Comparison of ENCODE assay signal across 1 cellular context in the genomic region with DNA sequence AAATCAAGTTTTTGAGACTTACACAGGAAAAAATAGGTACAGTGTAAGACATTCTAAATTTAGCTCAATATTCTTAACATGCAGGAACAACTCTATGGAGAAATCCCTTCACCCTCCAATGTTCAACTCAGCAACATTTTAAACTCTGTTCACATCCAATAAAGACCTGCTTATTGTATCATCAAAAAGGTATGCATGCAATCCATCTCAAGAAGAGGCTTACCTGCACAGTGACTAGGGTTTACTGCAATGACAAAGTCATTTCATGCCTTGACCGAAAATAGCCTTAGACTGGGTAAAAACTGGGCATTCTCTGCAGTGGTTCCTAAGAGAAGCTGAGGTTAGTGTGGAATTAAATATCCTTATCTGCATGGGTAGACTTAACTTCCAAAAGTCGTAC.
TF ChIP-seq lines count a peak whose summit lies in the region.

No MANE protein-coding gene starts in this region.

TF ChIP-seq in HCT116, 20 proteins besides CTCF, POLR2A, EP300 and RAD21:
- no peak for TF ChIP-seq EZH2phosphoT487 (IDR thresholded peaks at IDR 0.05; ENCODE audit: borderline replicate concordance)
- peak; percentile 14; the same call in 1 of the 2 replicates for TF ChIP-seq FOSL1 (IDR thresholded peaks at IDR 0.05; ENCODE audit: low read depth)
- no peak for TF ChIP-seq CBX3 (IDR thresholded peaks at IDR 0.05; ENCODE audit: low read depth)
- TF ChIP-seq, protein P1, sequence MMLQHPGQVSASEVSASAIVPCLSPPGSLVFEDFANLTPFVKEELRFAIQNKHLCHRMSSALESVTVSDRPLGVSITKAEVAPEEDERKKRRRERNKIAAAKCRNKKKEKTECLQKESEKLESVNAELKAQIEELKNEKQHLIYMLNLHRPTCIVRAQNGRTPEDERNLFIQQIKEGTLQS (IDR thresholded peaks at IDR 0.05), result 0 out of 2 replicates have a peak, but pooled peaks have one; percentile 33
- peak; percentile 31; the same call in 1 of the 2 replicates for TF ChIP-seq SP1 (IDR thresholded peaks at IDR 0.05; ENCODE audit: low read depth)
- no peak for TF ChIP-seq CEBPB (IDR thresholded peaks at IDR 0.05; ENCODE audit: low read depth)
- no peak for TF ChIP-seq SIN3A (IDR thresholded peaks at IDR 0.05; ENCODE audit: low read depth)
- TF ChIP-seq ZFX (IDR thresholded peaks at IDR 0.05), result no peak
TF ChIP-seq in HCT116: peak in this region for 3.
